Comparison of ENCODE assay signal across 1 cellular context in genomic region chr1:235136111-235136510, GRCh38.
TF ChIP-seq lines count a peak whose summit lies in the region.

No MANE protein-coding gene starts in this region.

TF ChIP-seq in HepG2, 621 proteins besides CTCF, POLR2A, EP300 and RAD21:
- TF ChIP-seq ATRX (CRISPR knock-in tag; IDR thresholded peaks at IDR 0.05; ENCODE audit: borderline replicate concordance), result no peak
- no peak for TF ChIP-seq ZFP1 (CRISPR knock-in tag; IDR thresholded peaks at IDR 0.05)
- TF ChIP-seq ZNF672 (CRISPR knock-in tag; IDR thresholded peaks at IDR 0.05), result no peak
- no peak for TF ChIP-seq ZNF556 (CRISPR knock-in tag; IDR thresholded peaks at IDR 0.05; ENCODE audit: borderline replicate concordance)
- no peak for TF ChIP-seq PRDM15 (CRISPR knock-in tag; IDR thresholded peaks at IDR 0.05)
- no peak for TF ChIP-seq ZNF550 (CRISPR knock-in tag; IDR thresholded peaks at IDR 0.05; ENCODE audit: borderline replicate concordance)
- TF ChIP-seq TRAFD1 (CRISPR knock-in tag; IDR thresholded peaks at IDR 0.05; ENCODE audit: borderline replicate concordance), result no peak
- no peak for TF ChIP-seq ZNF432 (CRISPR knock-in tag; IDR thresholded peaks at IDR 0.05; ENCODE audit: borderline replicate concordance)
- no peak for TF ChIP-seq SMYD3 (CRISPR knock-in tag; IDR thresholded peaks at IDR 0.05)
- no peak for TF ChIP-seq ZNF558 (CRISPR knock-in tag; IDR thresholded peaks at IDR 0.05; ENCODE audit: borderline replicate concordance)
- no peak for TF ChIP-seq POGK (CRISPR knock-in tag; conservative IDR thresholded peaks at IDR 0.05)
- no peak for TF ChIP-seq RARA (CRISPR knock-in tag; IDR thresholded peaks at IDR 0.05)
- no peak for TF ChIP-seq AKAP8 (CRISPR knock-in tag; IDR thresholded peaks at IDR 0.05)
- no peak for TF ChIP-seq SMARCE1 (IDR thresholded peaks at IDR 0.05; ENCODE audit: borderline replicate concordance)
- no peak for TF ChIP-seq RXRA (CRISPR knock-in tag; IDR thresholded peaks at IDR 0.05)
- TF ChIP-seq MNT (IDR thresholded peaks at IDR 0.05), result no peak
- TF ChIP-seq CSRNP1 (CRISPR knock-in tag; IDR thresholded peaks at IDR 0.05), result no peak
